In the genomic region with DNA sequence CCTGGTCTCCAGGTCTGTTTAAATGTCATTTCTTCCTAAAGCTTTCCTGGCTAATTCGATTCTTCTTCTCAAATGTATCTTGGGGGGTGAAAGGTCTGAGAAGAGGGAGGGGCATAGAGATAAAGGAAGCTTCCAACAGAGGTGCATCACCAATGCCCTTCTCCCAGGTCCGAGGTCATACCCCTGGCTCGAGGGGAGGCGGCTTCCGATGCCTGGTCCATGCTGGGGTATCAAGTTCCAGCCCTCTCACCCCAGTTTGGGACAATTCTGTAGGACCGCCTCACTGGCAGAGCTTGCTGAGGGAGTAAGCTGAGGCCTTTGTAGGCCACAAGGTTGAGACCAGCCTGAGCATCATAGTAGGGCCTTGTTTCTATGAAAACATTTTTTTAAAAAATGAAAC, we compare ENCODE assay signal across 29 cellular contexts. TPM values are rescaled to one million over a fixed set of nuclear protein-coding genes. Genes with fewer than 3 reads are reported as not detected.
A peak's percentile ranks its signal among the peaks of the same experiment; 100 is the strongest.
DNase-seq lines count a peak whose midpoint lies in the region; ATAC-seq, FAIRE-seq and TF ChIP-seq lines count a peak whose summit lies in the region.
"Had no signal": no experiment of that assay in that cellular context is flagged by ENCODE, and none has a peak within 500 bp of the region (broad histone marks: within the 10 kb centered on the region; RNA-seq: fewer than 3 reads in every experiment).

No MANE protein-coding gene starts in this region.

- H3K27ac Mint-ChIP-seq in T-helper 2 cell treated with Interferon-gamma antibody and Interleukin-4, amounts not matched to agents 5 μg/mL and 100 μg/mL, for 36 hours: peak overlapping the region; percentile 90
- H3K27ac Mint-ChIP-seq: activated naive CD8-positive, alpha-beta T cell treated with anti-CD3 and anti-CD28 coated beads, Interleukin-2, amount 50 U/mL, for 24 hours; CD8-positive, alpha-beta memory T cell; neural progenitor cell had no signal

- H3K4me3 ChIP-seq in A549 (no peak overlapping the region), OCI-LY1 (ENCODE audit: low read depth, low read length, poor library complexity, severe bottlenecking) (no peak overlapping the region)
- H3K4me3 ChIP-seq: gastrocnemius medialis, HAP-1, neural progenitor cell had no signal

- no peaks in the 10 kb centered on the region for H3F3A ChIP-seq in OCI-LY1 (ENCODE audit: insufficient read depth, low read length)

- no peak for TF ChIP-seq RAD21 in A549 (conservative IDR thresholded peaks at IDR 0.05 in 1 of 2, IDR thresholded peaks at IDR 0.05 in 1 of 2)

- peak overlapping the region; percentile 79 for H3K4me3 Mint-ChIP-seq in T-helper 2 cell treated with Interferon-gamma antibody and Interleukin-4, amounts not matched to agents 5 μg/mL and 100 μg/mL, for 36 hours
- H3K4me3 Mint-ChIP-seq: activated naive CD8-positive, alpha-beta T cell treated with anti-CD3 and anti-CD28 coated beads, Interleukin-2, amount 50 U/mL, for 24 hours; neural progenitor cell had no signal

- H3K4me2 ChIP-seq in A549 (peak overlapping the region; percentile 66; the same call in 2 of the 3 replicates), OCI-LY1 (ENCODE audit: low read length) (no peak overlapping the region)
- H3K4me2 ChIP-seq: neural progenitor cell had no signal

- no peak for TF ChIP-seq POLR2A in A549 (IDR thresholded peaks at IDR 0.05; ENCODE audit: low read length)

- no peaks in the 10 kb centered on the region for H3K27me3 ChIP-seq in OCI-LY1 (ENCODE audit: insufficient read depth, low read length)
- H3K27me3 ChIP-seq: gastrocnemius medialis, neural progenitor cell had no signal

- POLR2A ChIA-PET in A549 (lab: Yijun Ruan, JAX): interaction anchor here (1.6 to 1.9 kb wide), 2 partner anchors 10 to 24 kb away, joined by 6 to 25 read pairs; partner anchors contain the start of gene CEP20

- WGBS in A549 (ENCODE audit: missing lambda C conversion rate): 98% methylated on average over 6 of the region's 6 CpGs

- no peaks in the 10 kb centered on the region for H3K9me3 Mint-ChIP-seq in T-helper 2 cell treated with Interferon-gamma antibody and Interleukin-4, amounts not matched to agents 5 μg/mL and 100 μg/mL, for 36 hours
- H3K9me3 Mint-ChIP-seq: activated naive CD8-positive, alpha-beta T cell treated with anti-CD3 and anti-CD28 coated beads, Interleukin-2, amount 50 U/mL, for 24 hours; CD8-positive, alpha-beta memory T cell; neural progenitor cell had no signal

- H3K27ac ChIP-seq in A549 (peak overlapping the region; percentile 90 to 91), OCI-LY1 (ENCODE audit: low read depth, low read length, poor library complexity, severe bottlenecking) (peak overlapping the region; percentile 68), epithelial cell of prostate (peak overlapping the region; percentile 92)
- H3K27ac ChIP-seq: gastrocnemius medialis, neural progenitor cell had no signal

- H3K9me3 ChIP-seq in A549 (no peaks in the 10 kb centered on the region), OCI-LY1 (ENCODE audit: low read length) (no peaks in the 10 kb centered on the region)
- H3K9me3 ChIP-seq: gastrocnemius medialis, HAP-1, SK-N-SH had no signal

- H4K20me1 ChIP-seq in OCI-LY1 (ENCODE audit: insufficient read depth, low read length): no peaks in the 10 kb centered on the region

- no peak overlapping the region for H2AFZ ChIP-seq in OCI-LY1 (ENCODE audit: low read length)
- H2AFZ ChIP-seq: neural progenitor cell had no signal

- H3K4me1 Mint-ChIP-seq in T-helper 2 cell treated with Interferon-gamma antibody and Interleukin-4, amounts not matched to agents 5 μg/mL and 100 μg/mL, for 36 hours (ENCODE audit: low read depth): peaks cover 42% of the 10 kb centered on the region
- H3K4me1 Mint-ChIP-seq: CD8-positive, alpha-beta memory T cell; neural progenitor cell had no signal

- H3K9me2 ChIP-seq in OCI-LY1 (ENCODE audit: low read depth, low read length): no peaks in the 10 kb centered on the region
- H3K9me2 ChIP-seq: SK-N-SH had no signal

- no peaks in the 10 kb centered on the region for H3K36me3 ChIP-seq in OCI-LY1 (ENCODE audit: insufficient read depth, low read length)
- H3K36me3 ChIP-seq: gastrocnemius medialis, HAP-1, neural progenitor cell had no signal

- no peak for FAIRE-seq in A549 (lab: Jason Lieb, UNC)
- FAIRE-seq: urothelium cell line had no signal

- no peaks in the 10 kb centered on the region for H3K79me2 ChIP-seq in OCI-LY1 (ENCODE audit: insufficient read depth, low read length)

- no peak for DNase-seq in T-helper 2 cell treated with Interferon-gamma antibody and Interleukin-4, amounts not matched to agents 5 μg/mL and 100 μg/mL, for 36 hours (ENCODE audit: low spot score)
- DNase-seq in T-helper 2 cell (no peak), A549 (ENCODE audit: low read depth in 1 of 2, low spot score in 1 of 2) (no peak), epithelial cell of prostate (ENCODE audit: low read depth, low spot score) (no peak), nucleus accumbens (lab: John Stamatoyannopoulos, UW) (no peak), NCI-H2196 (lab: John Stamatoyannopoulos, UW; ENCODE audit: unreplicated experiment) (no peak)
- DNase-seq: 8988T; activated CD4-positive, alpha-beta T cell treated with anti-CD3 and anti-CD28 coated beads, Interleukin-2, amount 50 U/mL, for 1 hour; activated naive CD8-positive, alpha-beta T cell treated with anti-CD3 and anti-CD28 coated beads, Interleukin-2, amount 50 U/mL, for 24 hours; activated T-cell treated with anti-CD3 and anti-CD28 coated beads for 4 hours; AML-193; CD8-positive, alpha-beta memory T cell; central memory CD4-positive, alpha-beta T cell; dermis blood vessel endothelial cell; DMS153; gastrocnemius medialis; left cardiac atrium; NCI-H1105; NCI-H2029; NCI-H774; right cardiac atrium; SK-N-SH; stimulated activated CD4-positive, alpha-beta T cell treated with anti-CD3 and anti-CD28 coated beads, Interleukin-2, amount 100 ng/mL, for 48 hours; T-helper 9 cell had no signal

- H3K9ac ChIP-seq in OCI-LY1 (ENCODE audit: low read length): no peak overlapping the region
- H3K9ac ChIP-seq: neural progenitor cell, SK-N-SH had no signal

- ATAC-seq in A549: no peak
- ATAC-seq in GM21423 (IDR thresholded peaks at IDR 0.05; ENCODE audit: unreplicated experiment): no peak
- ATAC-seq: activated naive CD8-positive, alpha-beta T cell treated with anti-CD3 and anti-CD28 coated beads, Interleukin-2, amount 50 U/mL, for 24 hours; gastrocnemius medialis; right cardiac atrium had no signal

- TF ChIP-seq CTCF in A549 (IDR thresholded peaks at IDR 0.05) (no peak), OCI-LY1 (IDR thresholded peaks at IDR 0.05; ENCODE audit: low read length) (no peak)

- H3K36me3 Mint-ChIP-seq in T-helper 2 cell treated with Interferon-gamma antibody and Interleukin-4, amounts not matched to agents 5 μg/mL and 100 μg/mL, for 36 hours (ENCODE audit: low read depth): no peaks in the 10 kb centered on the region
- H3K36me3 Mint-ChIP-seq: CD8-positive, alpha-beta memory T cell; neural progenitor cell had no signal

- no peaks in the 10 kb centered on the region for H3K27me3 Mint-ChIP-seq in T-helper 2 cell treated with Interferon-gamma antibody and Interleukin-4, amounts not matched to agents 5 μg/mL and 100 μg/mL, for 36 hours (ENCODE audit: low read depth)
- H3K27me3 Mint-ChIP-seq: activated naive CD8-positive, alpha-beta T cell treated with anti-CD3 and anti-CD28 coated beads, Interleukin-2, amount 50 U/mL, for 24 hours had no signal

- CTCF ChIA-PET in A549 (lab: Yijun Ruan, JAX): interaction anchor here (0.6 to 2.8 kb wide), 7 partner anchors 9 to 161 kb away, joined by 3 to 14 read pairs (median 3); partner anchors contain the start of gene CEP20

- H3K4me1 ChIP-seq in A549 (peaks cover 50% of the 10 kb centered on the region), OCI-LY1 (ENCODE audit: insufficient read depth, low read length, severe bottlenecking) (peaks cover 22% of the 10 kb centered on the region)
- H3K4me1 ChIP-seq: gastrocnemius medialis, HAP-1, neural progenitor cell had no signal

- no peak for TF ChIP-seq EP300 in A549 (IDR thresholded peaks at IDR 0.05)

TF ChIP-seq in A549, 52 proteins besides CTCF, POLR2A, EP300 and RAD21 (continues in another document):
- no peak for TF ChIP-seq EHMT2 (IDR thresholded peaks at IDR 0.05; ENCODE audit: low read depth)
- TF ChIP-seq FOXS1 (CRISPR knock-in tag; IDR thresholded peaks at IDR 0.05): no peak
- TF ChIP-seq CHD2 (IDR thresholded peaks at IDR 0.05; ENCODE audit: low read length, partially characterized antibody): no peak
- no peak for TF ChIP-seq BCL3 (IDR thresholded peaks at IDR 0.05)
- no peak for TF ChIP-seq JUNB (IDR thresholded peaks at IDR 0.05)
- TF ChIP-seq MAX (IDR thresholded peaks at IDR 0.05): no peak
- no peak for TF ChIP-seq TFCP2L1 (CRISPR knock-in tag; IDR thresholded peaks at IDR 0.05)

RNA-seq across cellular contexts. Expression of gene CEP20, which starts 10.3 kb away (rescaled TPM):
- polyA plus RNA-seq in A549 (2011; rRNA removed) (97.5 and 102 TPM in 2 replicates), A549 (2017; fragmentation: RNase III; extraction: RNeasy Plus Mini Kit Qiagen cat#74134 plus additional on column Dnase treatment) (57.9 to 63.8 TPM (median 58.7 TPM) in 3 replicates)
- 20.9 and 24.1 TPM in 2 replicates for polyA plus RNA-seq in A549 (2012; cell fraction: cytosol; rRNA removed)
- polyA plus RNA-seq in A549 (2012; cell fraction: nucleus; rRNA removed): 5.6 and 10.8 TPM in 2 replicates
- polyA minus RNA-seq in A549 (2011; rRNA and poly(A)+ RNA removed): 19.5 and 21.5 TPM in 2 replicates

RNA-seq across cellular contexts. Expression of gene MYH11, which starts 41.8 kb away (rescaled TPM):
- 0.03 TPM in 2 replicates for polyA plus RNA-seq in A549 (2011; rRNA removed)
- 0.01 TPM in 2 replicates for polyA plus RNA-seq in A549 (2012; cell fraction: cytosol; rRNA removed)
- polyA plus RNA-seq in A549 (2012; cell fraction: nucleus; rRNA removed): 0.01 TPM in 1 of 2 replicates, not detected in the other
- 0.07 to 0.10 TPM (median 0.09 TPM) in 3 replicates for polyA plus RNA-seq in A549 (2017; fragmentation: RNase III; extraction: RNeasy Plus Mini Kit Qiagen cat#74134 plus additional on column Dnase treatment)
- polyA minus RNA-seq in A549 (2011; rRNA and poly(A)+ RNA removed): 0.05 and 0.12 TPM in 2 replicates

RNA-seq across cellular contexts. Expression of gene ABCC1, which starts 50.8 kb away (rescaled TPM):
- polyA plus RNA-seq in A549 (2011; rRNA removed): 56.5 and 108 TPM in 2 replicates
- 59.3 and 77.9 TPM in 2 replicates for polyA plus RNA-seq in A549 (2012; cell fraction: cytosol; rRNA removed)
- polyA plus RNA-seq in A549 (2012; cell fraction: nucleus; rRNA removed): 184 and 231 TPM in 2 replicates
- polyA plus RNA-seq in A549 (2017; fragmentation: RNase III; extraction: RNeasy Plus Mini Kit Qiagen cat#74134 plus additional on column Dnase treatment): 86.7 to 93.8 TPM (median 90.7 TPM) in 3 replicates
- polyA minus RNA-seq in A549 (2011; rRNA and poly(A)+ RNA removed): 359 and 414 TPM in 2 replicates
